Comparison of ENCODE assay signal across 2 cellular contexts in the genomic region with DNA sequence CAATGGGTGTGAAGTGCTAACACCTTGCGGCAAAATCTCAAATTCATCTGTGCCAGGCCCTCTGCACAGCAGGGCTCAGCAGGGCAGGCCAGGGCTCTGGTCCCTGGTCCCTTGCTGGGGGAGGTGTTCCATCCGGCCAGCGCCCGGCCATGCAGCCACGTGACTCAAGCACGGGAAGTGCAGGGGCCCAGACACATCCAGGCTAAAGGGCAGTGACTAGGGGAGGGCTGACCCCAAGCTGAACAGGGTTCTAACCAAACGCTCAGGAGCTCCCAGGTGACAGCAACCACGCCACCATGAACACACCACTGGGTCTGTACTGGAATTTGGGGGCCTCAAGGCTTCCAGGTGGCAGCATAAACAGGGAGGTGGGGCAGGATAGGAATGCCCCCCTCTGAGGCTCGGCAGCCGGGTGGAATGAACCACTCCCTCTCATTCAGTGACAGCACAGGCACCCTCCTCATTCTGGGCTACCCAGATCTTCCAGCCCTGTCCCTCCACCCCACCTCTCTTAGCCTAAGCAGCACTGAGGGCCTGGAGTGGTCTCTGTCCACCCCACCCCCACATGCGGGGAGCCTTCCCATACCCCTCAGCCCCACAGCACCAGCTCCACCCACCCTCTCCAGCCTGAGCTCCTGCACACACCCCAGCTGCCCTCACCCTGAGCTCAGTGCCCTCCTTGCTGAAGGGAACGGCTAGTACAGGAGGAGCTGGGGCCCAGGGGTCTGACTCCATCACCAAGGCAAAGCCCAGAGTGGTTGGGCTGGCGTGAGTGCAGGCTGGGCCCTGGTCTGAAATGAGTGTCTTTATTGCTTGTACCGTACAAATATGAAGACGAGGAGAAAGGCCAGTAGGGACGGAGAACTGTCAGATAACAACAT.
TF ChIP-seq lines count a peak whose summit lies in the region.

No MANE protein-coding gene starts in this region.

TF ChIP-seq in GM12891, 5 proteins besides CTCF, POLR2A, EP300 and RAD21:
- TF ChIP-seq POLR2AphosphoS5 (IDR thresholded peaks at IDR 0.05; ENCODE audit: low read depth, low read length) (peak; percentile 32; the same call in 1 of the 2 replicates), PAX5 (IDR thresholded peaks at IDR 0.05; ENCODE audit: insufficient read depth, low read length, severe bottlenecking) (no peak)

TF ChIP-seq in GM12878, 131 proteins besides CTCF, POLR2A, EP300 and RAD21:
- TF ChIP-seq FOXK2 (IDR thresholded peaks at IDR 0.05) (0 out of 2 replicates have a peak, but pooled peaks have one; percentile 23), NFXL1 (IDR thresholded peaks at IDR 0.05; ENCODE audit: borderline replicate concordance) (no peak), NKRF (conservative IDR thresholded peaks at IDR 0.05) (no peak)
